Comparison of ENCODE assay signal across 28 cellular contexts in the genomic region with DNA sequence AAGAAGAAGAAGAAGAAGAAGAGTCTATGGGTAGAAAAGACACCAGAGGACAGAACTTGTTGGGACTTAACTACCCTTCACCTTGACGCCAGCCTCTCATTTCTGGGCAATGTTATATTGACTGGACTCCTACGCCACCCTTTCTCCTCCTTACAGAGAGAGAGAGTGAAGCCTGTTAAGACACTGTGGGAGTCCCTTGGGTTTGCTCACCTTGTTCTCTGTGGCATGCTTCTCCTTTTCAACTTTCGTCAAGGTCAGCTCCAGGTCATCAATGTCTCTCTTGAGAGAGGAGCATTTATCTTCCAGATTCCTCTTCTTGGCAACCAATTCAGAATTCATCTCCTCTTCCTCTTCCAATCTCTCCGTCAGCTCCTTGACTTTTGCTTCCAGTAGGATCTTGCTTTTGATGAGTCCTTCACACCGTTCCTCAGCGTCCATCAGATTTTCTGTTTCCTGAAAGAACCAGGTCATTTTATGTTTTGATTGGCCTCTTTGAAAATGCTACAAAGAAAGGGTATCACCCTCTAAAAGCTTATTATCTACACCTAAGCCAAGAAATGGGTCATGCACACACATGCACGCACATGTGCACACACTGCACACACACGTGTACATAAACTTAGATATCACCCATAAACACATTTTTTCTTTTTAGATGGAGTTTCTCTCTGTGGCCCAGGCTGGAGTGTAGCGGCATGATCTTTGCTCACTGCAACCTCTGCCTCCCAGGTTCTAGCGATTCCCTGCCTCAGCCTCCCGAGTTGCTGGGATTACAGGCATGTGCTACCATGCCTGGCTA. TPM values are rescaled to one million over a fixed set of nuclear protein-coding genes. Genes with fewer than 3 reads are reported as not detected.
A peak's percentile ranks its signal among the peaks of the same experiment; 100 is the strongest.
DNase-seq lines count a peak whose midpoint lies in the region; ATAC-seq, FAIRE-seq and TF ChIP-seq lines count a peak whose summit lies in the region.
"Had no signal": no experiment of that assay in that cellular context is flagged by ENCODE, and none has a peak within 500 bp of the region (broad histone marks: within the 10 kb centered on the region; RNA-seq: fewer than 3 reads in every experiment).

No MANE protein-coding gene starts in this region.

- H3K9me3 ChIP-seq in HepG2 (ENCODE audit: low read length) (no peaks in the 10 kb centered on the region), right lobe of liver (no peaks in the 10 kb centered on the region), Karpas-422 (ENCODE audit: low read length) (no peaks in the 10 kb centered on the region), pancreas (no peaks in the 10 kb centered on the region)
- H3K9me3 ChIP-seq: BE2C, BLaER1 had no signal

- TF ChIP-seq CTCF in HepG2 (CRISPR knock-in tag; IDR thresholded peaks at IDR 0.05) (no peak), right lobe of liver (IDR thresholded peaks at IDR 0.05) (no peak), pancreas (IDR thresholded peaks at IDR 0.05) (no peak)

- H4K20me1 ChIP-seq in HepG2 (ENCODE audit: insufficient read depth, low read length) (no peaks in the 10 kb centered on the region), Karpas-422 (ENCODE audit: insufficient read depth, low read depth, low read length) (no peaks in the 10 kb centered on the region)
- H4K20me1 ChIP-seq: BLaER1 had no signal

- H2AFZ ChIP-seq in HepG2 (ENCODE audit: low read length) (no peak overlapping the region), Karpas-422 (ENCODE audit: low read length) (no peak overlapping the region)

- TF ChIP-seq EP300 in HepG2 (IDR thresholded peaks at IDR 0.05; ENCODE audit: low read depth in 2 of 2, low read length in 2 of 2) (no peak), HepG2 (CRISPR knock-in tag; IDR thresholded peaks at IDR 0.05; ENCODE audit: borderline replicate concordance) (no peak)

- H3K9ac ChIP-seq in HepG2 (ENCODE audit: insufficient read depth, low read depth, low read length): no peak overlapping the region
- H3K9ac ChIP-seq in Karpas-422 (ENCODE audit: low read length): no peak overlapping the region
- H3K9ac ChIP-seq: BLaER1 had no signal

- no peak for ATAC-seq in HepG2
- no peak for ATAC-seq in right lobe of liver
- ATAC-seq in HG02642 (IDR thresholded peaks at IDR 0.05; ENCODE audit: poor library complexity, unreplicated experiment): no peak
- ATAC-seq in pancreas: no peak

- H3K4me1 ChIP-seq in HepG2 (ENCODE audit: insufficient read depth, low read length) (no peaks in the 10 kb centered on the region), right lobe of liver (no peaks in the 10 kb centered on the region), Karpas-422 (ENCODE audit: low read length) (no peaks in the 10 kb centered on the region), pancreas (no peaks in the 10 kb centered on the region)
- H3K4me1 ChIP-seq: BE2C, BLaER1 had no signal

- no peaks in the 10 kb centered on the region for H3K36me3 ChIP-seq in HepG2 (replicated peaks in 1 of 2; ENCODE audit: control insufficient read depth in 1 of 2, insufficient read depth in 2 of 2, low read length in 2 of 2)
- H3K36me3 ChIP-seq in right lobe of liver: no peaks in the 10 kb centered on the region
- H3K36me3 ChIP-seq in Karpas-422 (ENCODE audit: insufficient read depth, low read length): no peaks in the 10 kb centered on the region
- H3K36me3 ChIP-seq in pancreas: no peaks in the 10 kb centered on the region
- H3K36me3 ChIP-seq: BE2C, BLaER1 had no signal

- H3K9me2 ChIP-seq in Karpas-422 (replicated peaks; ENCODE audit: insufficient read depth, low read length): no peaks in the 10 kb centered on the region

- TF ChIP-seq POLR2A in HepG2 (IDR thresholded peaks at IDR 0.05; ENCODE audit: insufficient read depth in 1 of 2, low read depth in 2 of 2, low read length in 2 of 2) (no peak), right lobe of liver (IDR thresholded peaks at IDR 0.05) (no peak)

- H3K4me2 ChIP-seq in HepG2 (ENCODE audit: low read depth, low read length) (no peak overlapping the region), Karpas-422 (ENCODE audit: low read depth, low read length, poor library complexity, severe bottlenecking) (no peak overlapping the region)
- H3K4me2 ChIP-seq: BLaER1 had no signal

- H3K79me2 ChIP-seq in HepG2 (ENCODE audit: insufficient read depth, low read length) (no peaks in the 10 kb centered on the region), Karpas-422 (ENCODE audit: low read length) (no peaks in the 10 kb centered on the region)

- H3K4me3 ChIP-seq in HepG2 (replicated peaks in 1 of 3; ENCODE audit: insufficient read depth in 1 of 3, low read depth in 2 of 3, low read length in 3 of 3) (no peak overlapping the region), right lobe of liver (no peak overlapping the region), Karpas-422 (ENCODE audit: low read length) (no peak overlapping the region), pancreas (no peak overlapping the region)
- H3K4me3 ChIP-seq: BLaER1 had no signal

- BruUV-seq in HepG2 (replicated peaks; lab: Mats Ljungman, UMichigan): no TSS peak

- in situ Hi-C loops in HepG2 (cut with HindIII; ENCODE audit: extremely low pct_ligation_motif_present, low pct_unique_long_range_greater_than_20kb): no loop called here

- WGBS in HepG2 (ENCODE audit: low lambda C conversion rate): 15% methylated on average over 11 of the region's 11 CpGs
- 64% methylated on average over 11 of the region's 11 CpGs for WGBS in right lobe of liver (ENCODE audit: insufficient coverage, low coverage, low lambda C conversion rate, missing lambda C conversion rate)
- WGBS in pancreas, 2 donors: 73 to 85% methylated on average over 11 of the region's 11 CpGs

- POLR2A ChIA-PET in HepG2 (lab: Yijun Ruan, JAX): no interaction called here

- intact Hi-C loops in HepG2 (cut with micrococcal nuclease; ENCODE audit: unreplicated experiment) (no loop called here), right lobe of liver (cut with DNase I) (loop anchor here in 1 of 2 donors (10.0 kb wide), 1 partner anchor 291 kb away; no protein-coding TSS in a partner anchor), pancreas (cut with DNase I) (loop anchor here in 1 of 3 donors (10.0 kb wide), 1 partner anchor 291 kb away; no protein-coding TSS in a partner anchor)

- H3K27ac ChIP-seq in HepG2 (ENCODE audit: extremely low read length, insufficient read depth, low read length): no peak overlapping the region
- no peak overlapping the region for H3K27ac ChIP-seq in right lobe of liver
- no peak overlapping the region for H3K27ac ChIP-seq in Karpas-422 (ENCODE audit: low read length)
- no peak overlapping the region for H3K27ac ChIP-seq in pancreas
- H3K27ac ChIP-seq: BLaER1 had no signal

- FAIRE-seq in HepG2 (lab: Jason Lieb, UNC) (no peak), pancreas (lab: Jason Lieb, UNC) (no peak)
- FAIRE-seq: A204.1, GM12892, GM18507 had no signal

- CTCF ChIA-PET in HepG2 (lab: Yijun Ruan, JAX; ENCODE audit: low intra/inter-chr PET ratio, low total read pairs): no interaction called here

- TF ChIP-seq RAD21 in HepG2 (CRISPR knock-in tag; IDR thresholded peaks at IDR 0.05): no peak

- DNase-seq in HepG2 (ENCODE audit: low spot score): no peak
- DNase-seq in right lobe of liver: no peak
- peak; percentile 52 for DNase-seq in Karpas-422
- DNase-seq in pancreas: no peak
- DNase-seq: 8988T; ACHN; BE2C; C1 segment of cervical spinal cord; CD4-positive, alpha-beta memory T cell; CD4-positive, CD25-positive, alpha-beta regulatory T cell; CD8-positive, alpha-beta memory T cell; COR-L47; DMS 273 treated with DMSO at 0.1 percent for 48 hours; DMS153; DMS53; DMS79; DND-41; EL; GDM1 had no signal

- H3K27me3 ChIP-seq in HepG2 (ENCODE audit: control insufficient read depth in 1 of 2, insufficient read depth in 2 of 2, low read length in 2 of 2) (no peaks in the 10 kb centered on the region; a peak in 1 of 5 replicates), right lobe of liver (no peaks in the 10 kb centered on the region), Karpas-422 (ENCODE audit: low read length) (no peaks in the 10 kb centered on the region), pancreas (no peaks in the 10 kb centered on the region)
- H3K27me3 ChIP-seq: BE2C, BLaER1 had no signal

RNA-seq across cellular contexts. Expression of gene MYH13, which starts 48.8 kb away (rescaled TPM):
- total RNA-seq in HepG2 (2016; rRNA removed; fragmentation: Illumina TruSeq; extraction: Trizol) (not detected in 2 replicates), right lobe of liver (not detected), pancreas (not detected)
- total RNA-seq in HepG2 (2016; cell fraction: cytosol; rRNA removed; fragmentation: Illumina TruSeq; extraction: Trizol; ENCODE audit: low read depth): not detected in 2 replicates
- total RNA-seq in HepG2 (2016; cell fraction: insoluble cytoplasmic fraction; rRNA removed; fragmentation: Illumina TruSeq; extraction: Trizol): not detected in 2 replicates
- not detected in 2 replicates for total RNA-seq in HepG2 (2016; cell fraction: membrane; rRNA removed; fragmentation: Illumina TruSeq; extraction: Trizol)
- not detected in 2 replicates for total RNA-seq in HepG2 (2016; cell fraction: nucleus; rRNA removed; fragmentation: Illumina TruSeq; extraction: Trizol)
- polyA plus RNA-seq in HepG2 (2011; rRNA removed) (not detected in 2 replicates), pancreas (not detected)
- polyA plus RNA-seq in HepG2 (2011; cell fraction: cytosol; rRNA removed): not detected in 2 replicates
- polyA plus RNA-seq in HepG2 (2011; cell fraction: nucleus; rRNA removed): not detected in 2 replicates
- polyA plus RNA-seq in HepG2 (2012): not detected in 2 replicates
- not detected in 2 replicates for polyA plus RNA-seq in HepG2 (2016; cell fraction: cytosol; fragmentation: Illumina TruSeq; extraction: Trizol; ENCODE audit: low read depth)
- not detected in 2 replicates for polyA plus RNA-seq in HepG2 (2016; cell fraction: insoluble cytoplasmic fraction; fragmentation: Illumina TruSeq; extraction: Trizol; ENCODE audit: low read depth)
- polyA plus RNA-seq in HepG2 (2016; cell fraction: membrane; fragmentation: Illumina TruSeq; extraction: Trizol; ENCODE audit: low read depth): not detected in 2 replicates
- polyA plus RNA-seq in HepG2 (2016; cell fraction: nucleus; fragmentation: Illumina TruSeq; extraction: Trizol; ENCODE audit: insufficient read depth, low read depth): not detected in 2 replicates
- polyA minus RNA-seq in HepG2 (2011; rRNA and poly(A)+ RNA removed; ENCODE audit: low replicate concordance): not detected in 2 replicates
- not detected in 2 replicates for polyA minus RNA-seq in HepG2 (2011; cell fraction: cytosol; rRNA and poly(A)+ RNA removed)
- not detected in 2 replicates for polyA minus RNA-seq in HepG2 (2011; cell fraction: nucleus; rRNA and poly(A)+ RNA removed)
- not detected in 2 replicates for total RNA-seq in Karpas-422 (2014; rRNA removed; shearing (Covaris generic); ENCODE audit: low replicate concordance)
- total RNA-seq: A673; CD4-positive, alpha-beta memory T cell; CD4-positive, CD25-positive, alpha-beta regulatory T cell; CD8-positive, alpha-beta memory T cell; G401 had no signal
- polyA plus RNA-seq: AG04450; CD14-positive monocyte; CD4-positive, alpha-beta memory T cell; CD4-positive, CD25-positive, alpha-beta regulatory T cell; CD8-positive, alpha-beta memory T cell had no signal
